ENCODE assay signal across 9 cellular contexts in genomic region chr7:80722596-80723141, GRCh38.
DNase-seq lines count a peak whose midpoint lies in the region; ATAC-seq and TF ChIP-seq lines count a peak whose summit lies in the region.
"Had no signal": no experiment of that assay in that cellular context is flagged by ENCODE, and none has a peak within 500 bp of the region (broad histone marks: within the 10 kb centered on the region; RNA-seq: fewer than 3 reads in every experiment).

No MANE protein-coding gene starts in this region.

- no peak overlapping the region; the same call in 1 of the 2 replicates for H3K4me3 ChIP-seq in HUES6 (ENCODE audit: low read depth, low read length)
- no peak overlapping the region for H3K4me3 ChIP-seq in kidney epithelial cell (ENCODE audit: low read depth, low read length)
- no peak overlapping the region for H3K4me3 ChIP-seq in transverse colon
- H3K4me3 ChIP-seq in MM.1S (ENCODE audit: low read length): no peak overlapping the region

- intact Hi-C loops in MCF 10A (cut with micrococcal nuclease): loop anchor here (2.0 to 5.0 kb wide), 2 partner anchors 58 to 195 kb away; partner anchors contain the start of gene SEMA3C
- intact Hi-C loops in transverse colon (cut with DNase I; ENCODE audit: low total_unique reads): no loop called here

- H3K9me2 ChIP-seq in MM.1S (replicated peaks; ENCODE audit: insufficient read depth, low read length): no peaks in the 10 kb centered on the region

- H3K4me2 ChIP-seq in MM.1S (ENCODE audit: low read depth, low read length): no peak overlapping the region

- H3K9me3 ChIP-seq in HUES6 (ENCODE audit: control insufficient read depth, insufficient read depth, low read depth, low read length) (no peaks in the 10 kb centered on the region), transverse colon (no peaks in the 10 kb centered on the region), T-helper 17 cell (ENCODE audit: control insufficient read depth, low read length, poor library complexity, severe bottlenecking) (no peaks in the 10 kb centered on the region), MM.1S (replicated peaks; ENCODE audit: insufficient read depth, low read length) (no peaks in the 10 kb centered on the region)

- H3K4me1 Mint-ChIP-seq in MCF 10A (ENCODE audit: insufficient read depth, unreplicated experiment) (peaks cover 42% of the 10 kb centered on the region), T-helper 17 cell (no peaks in the 10 kb centered on the region)

- H3K4me1 ChIP-seq in HUES6 (ENCODE audit: control insufficient read depth, insufficient read depth, low read length) (peaks cover 38% of the 10 kb centered on the region), transverse colon (peaks cover 0 to 15% (median 5%) of the 10 kb centered on the region in 4 donors), MM.1S (ENCODE audit: low read length) (no peaks in the 10 kb centered on the region)

- no peaks in the 10 kb centered on the region for H3K9me3 Mint-ChIP-seq in MCF 10A (ENCODE audit: unreplicated experiment)

- no peaks in the 10 kb centered on the region for H3K27me3 Mint-ChIP-seq in MCF 10A (ENCODE audit: insufficient read depth, unreplicated experiment)
- no peaks in the 10 kb centered on the region for H3K27me3 Mint-ChIP-seq in T-helper 17 cell

- H3K27ac Mint-ChIP-seq in MCF 10A (ENCODE audit: low read depth, unreplicated experiment) (peak overlapping the region; percentile 89), T-helper 17 cell (no peak overlapping the region)

- no peaks in the 10 kb centered on the region for H3F3A ChIP-seq in MM.1S (ENCODE audit: insufficient read depth, low read length)

- H3K36me3 Mint-ChIP-seq in MCF 10A (ENCODE audit: insufficient read depth, unreplicated experiment) (no peaks in the 10 kb centered on the region), T-helper 17 cell (ENCODE audit: low read depth) (no peaks in the 10 kb centered on the region)

- H2AFZ ChIP-seq in MM.1S (ENCODE audit: low read length): no peak overlapping the region

- POLR2A ChIA-PET in MCF 10A (lab: Yijun Ruan, JAX): interaction anchor here (0.6 to 2.6 kb wide), 20 partner anchors 10 to 746 kb away, joined by 3 to 19 read pairs (median 4); partner anchors contain the start of gene SEMA3C

- H3K36me3 ChIP-seq in HUES6 (ENCODE audit: control insufficient read depth, insufficient read depth, low read length): no peaks in the 10 kb centered on the region
- H3K36me3 ChIP-seq in kidney epithelial cell (ENCODE audit: control insufficient read depth, insufficient read depth, low read length): no peaks in the 10 kb centered on the region
- H3K36me3 ChIP-seq in transverse colon: no peaks in the 10 kb centered on the region
- no peaks in the 10 kb centered on the region for H3K36me3 ChIP-seq in MM.1S (replicated peaks; ENCODE audit: insufficient read depth, low read length)

- no peaks in the 10 kb centered on the region for H3K79me2 ChIP-seq in MM.1S (ENCODE audit: low read length)

- in situ Hi-C loops in transverse colon (cut with MboI; ENCODE audit: low pct_ligation_motif_present in 1 of 4, low pct_unique_long_range_greater_than_20kb in 1 of 4, low sequenced_read_pairs in 3 of 4): loop anchor here in 3 of 4 donors (25.0 kb wide), 1 partner anchor 190 kb away; the partner anchor contains the start of gene SEMA3C (in 3 of the 3)

- TF ChIP-seq CTCF in MCF 10A (IDR thresholded peaks at IDR 0.05; ENCODE audit: unreplicated experiment): no peak
- no peak for TF ChIP-seq CTCF in kidney epithelial cell (IDR thresholded peaks at IDR 0.05; ENCODE audit: insufficient read depth, low read length, poor library complexity, severe bottlenecking)
- TF ChIP-seq CTCF in transverse colon (IDR thresholded peaks at IDR 0.05): no peak
- TF ChIP-seq CTCF in MM.1S (IDR thresholded peaks at IDR 0.05; ENCODE audit: low read length): no peak

- no peaks in the 10 kb centered on the region for H4K20me1 ChIP-seq in MM.1S (ENCODE audit: insufficient read depth, low read length)

- H3K9ac ChIP-seq in HUES6 (ENCODE audit: low read length) (peak overlapping the region; percentile 34), MM.1S (ENCODE audit: low read length) (no peak overlapping the region)

- H3K27me3 ChIP-seq in HUES6 (ENCODE audit: control insufficient read depth, insufficient read depth, low read length): no peaks in the 10 kb centered on the region
- H3K27me3 ChIP-seq in kidney epithelial cell (ENCODE audit: control insufficient read depth, insufficient read depth, low read length): no peaks in the 10 kb centered on the region
- H3K27me3 ChIP-seq in transverse colon: no peaks in the 10 kb centered on the region
- H3K27me3 ChIP-seq in MM.1S (replicated peaks; ENCODE audit: insufficient read depth, low read length): no peaks in the 10 kb centered on the region

- DNase-seq in MCF 10A (ENCODE audit: unreplicated experiment) (peak; percentile 99), kidney epithelial cell (ENCODE audit: low read depth) (peak; percentile 98), transverse colon (peak; percentile 37), T-helper 17 cell (no peak), MM.1S (no peak), SHP77 (lab: John Stamatoyannopoulos, UW) (no peak)
- no peak for DNase-seq in activated CD4-positive, CD25-positive, alpha-beta regulatory T cell treated with anti-CD3 and anti-CD28 coated beads, Interleukin-2, amount 50 U/mL, for 72 hours

- 65 to 71% methylated on average over 1 to 3 of the region's 3 CpGs for WGBS in transverse colon (ENCODE audit: low coverage in 1 of 2), 2 donors

- BruUV-seq in MCF 10A (replicated peaks; lab: Mats Ljungman, UMichigan): no TSS peak

- H3K4me3 Mint-ChIP-seq in MCF 10A (ENCODE audit: unreplicated experiment) (peak overlapping the region; percentile 49), T-helper 17 cell (no peak overlapping the region)

- TF ChIP-seq POLR2A in transverse colon (IDR thresholded peaks at IDR 0.05): no peak

- H3K27ac ChIP-seq in HUES6 (ENCODE audit: low read depth, low read length) (peak overlapping the region; percentile 71; the same call in 1 of the 2 replicates), transverse colon (peak overlapping the region; percentile 32 to 78 (median 66)), MM.1S (ENCODE audit: low read length) (no peak overlapping the region)

- ATAC-seq in T-helper 17 cell: no peak
- ATAC-seq: left lobe of liver had no signal

- no peak for TF ChIP-seq EP300 in transverse colon (IDR thresholded peaks at IDR 0.05; ENCODE audit: low read depth)

- CTCF ChIA-PET in MCF 10A (lab: Yijun Ruan, JAX): interaction anchor here (0.7 to 2.1 kb wide), 4 partner anchors 58 to 760 kb away, joined by 3 to 7 read pairs (median 4); no protein-coding TSS in a partner anchor

Comparison
In these comparisons a context has a peak if more than half of its experiments do, and no peak if none do; other contexts are left out.
1. DNase-seq: peak in MCF 10A (single experiment), kidney epithelial cell (single experiment) and transverse colon (single experiment); none in T-helper 17 cell (0 of 3), MM.1S (single experiment), activated CD4-positive, CD25-positive, alpha-beta regulatory T cell treated with anti-CD3 and anti-CD28 coated beads, Interleukin-2, amount 50 U/mL, for 72 hours (single experiment) and SHP77 (0 of 2).